In the genomic region with DNA sequence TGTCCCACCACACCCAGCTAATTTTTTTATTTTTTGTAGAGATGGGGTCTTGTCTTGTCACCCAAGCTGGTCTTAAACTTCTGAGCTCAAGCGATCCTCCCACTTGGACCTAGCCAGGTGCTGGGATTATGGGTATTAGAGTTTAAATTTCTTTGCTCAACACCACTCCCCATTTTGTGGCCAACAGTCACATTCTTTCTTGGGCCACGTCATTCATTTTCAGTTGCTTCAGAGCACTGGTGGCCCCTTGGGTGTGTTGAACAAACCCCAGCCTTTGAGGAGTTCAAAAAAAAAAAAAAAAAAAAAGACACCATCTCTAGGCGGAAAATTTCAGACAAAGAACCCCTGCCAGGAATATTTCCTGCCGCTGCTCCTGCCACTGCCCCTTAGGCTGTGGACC, we compare ENCODE assay signal across 2 cellular contexts. TPM values are rescaled to one million over a fixed set of nuclear protein-coding genes. Genes with fewer than 3 reads are reported as not detected.
"Had no signal": no experiment of that assay in that cellular context is flagged by ENCODE, and none has a peak within 500 bp of the region (broad histone marks: within the 10 kb centered on the region; RNA-seq: fewer than 3 reads in every experiment).

No MANE protein-coding gene starts in this region.

RNA-seq across cellular contexts. Expression of a gene that starts 53.3 kb away (rescaled TPM):
- total RNA-seq: RPMI7951 had no signal
- polyA plus RNA-seq: SK-N-SH had no signal
